Comparison of ENCODE assay signal across 1 cellular context in genomic region chr1:243927401-243927800, GRCh38.
TF ChIP-seq lines count a peak whose summit lies in the region.

No MANE protein-coding gene starts in this region.

TF ChIP-seq in IMR-90, 13 proteins besides CTCF, POLR2A, EP300 and RAD21:
- no peak for TF ChIP-seq CEBPB (IDR thresholded peaks at IDR 0.05; ENCODE audit: low read depth, low read length)
- TF ChIP-seq MAFK (IDR thresholded peaks at IDR 0.05; ENCODE audit: low read depth, low read length): no peak
- TF ChIP-seq, protein P1, sequence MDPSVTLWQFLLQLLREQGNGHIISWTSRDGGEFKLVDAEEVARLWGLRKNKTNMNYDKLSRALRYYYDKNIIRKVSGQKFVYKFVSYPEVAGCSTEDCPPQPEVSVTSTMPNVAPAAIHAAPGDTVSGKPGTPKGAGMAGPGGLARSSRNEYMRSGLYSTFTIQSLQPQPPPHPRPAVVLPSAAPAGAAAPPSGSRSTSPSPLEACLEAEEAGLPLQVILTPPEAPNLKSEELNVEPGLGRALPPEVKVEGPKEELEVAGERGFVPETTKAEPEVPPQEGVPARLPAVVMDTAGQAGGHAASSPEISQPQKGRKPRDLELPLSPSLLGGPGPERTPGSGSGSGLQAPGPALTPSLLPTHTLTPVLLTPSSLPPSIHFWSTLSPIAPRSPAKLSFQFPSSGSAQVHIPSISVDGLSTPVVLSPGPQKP (IDR thresholded peaks at IDR 0.05; ENCODE audit: borderline replicate concordance, low read depth, low read length): no peak
